In genomic region chr13:112885782-112886268, GRCh38 we compare ENCODE assay signal across 1 cellular context.
TF ChIP-seq lines count a peak whose summit lies in the region.

No MANE protein-coding gene starts in this region.

TF ChIP-seq in K562, 482 proteins besides CTCF, POLR2A, EP300 and RAD21 (continued from another document):
- TF ChIP-seq MAX (CRISPR knock-in tag; IDR thresholded peaks at IDR 0.05) (peak; percentile 75), CHAMP1 (IDR thresholded peaks at IDR 0.05) (no peak), CREM (IDR thresholded peaks at IDR 0.05; ENCODE audit: low read depth) (0 out of 2 replicates have a peak, but pooled peaks have one; percentile 14), BMI1 (IDR thresholded peaks at IDR 0.05; ENCODE audit: low read length) (no peak), L3MBTL2 (IDR thresholded peaks at IDR 0.05) (0 out of 2 replicates have a peak, but pooled peaks have one; percentile 17), ILK (tag; IDR thresholded peaks at IDR 0.05; ENCODE audit: borderline replicate concordance, low read depth) (no peak), NFATC3 (IDR thresholded peaks at IDR 0.05) (no peak), DPF2 (IDR thresholded peaks at IDR 0.05) (no peak), GTF2E2 (tag; IDR thresholded peaks at IDR 0.05) (no peak), CCNT2 (IDR thresholded peaks at IDR 0.05; ENCODE audit: borderline replicate concordance, extremely low read depth, insufficient read length, low read depth, low read length) (peak; percentile 25)
